Comparison of ENCODE assay signal across 14 cellular contexts in genomic region chr11:66157182-66157864, GRCh38.
A peak's percentile ranks its signal among the peaks of the same experiment; 100 is the strongest.
DNase-seq lines count a peak whose midpoint lies in the region; ATAC-seq and TF ChIP-seq lines count a peak whose summit lies in the region.
"Had no signal": no experiment of that assay in that cellular context is flagged by ENCODE, and none has a peak within 500 bp of the region (broad histone marks: within the 10 kb centered on the region; RNA-seq: fewer than 3 reads in every experiment).

No MANE protein-coding gene starts in this region.

- peak overlapping the region; percentile 27 for H3K4me3 Mint-ChIP-seq in activated T-helper 17 cell treated with anti-CD3 and anti-CD28 coated beads, Interleukin-2, amount 50 U/mL, for 72 hours
- H3K4me3 Mint-ChIP-seq: nephron had no signal

- no peaks in the 10 kb centered on the region for H3K27me3 Mint-ChIP-seq in activated T-helper 17 cell treated with anti-CD3 and anti-CD28 coated beads, Interleukin-2, amount 50 U/mL, for 72 hours

- H3K9me3 ChIP-seq in breast epithelium, result no peaks in the 10 kb centered on the region
- H3K9me3 ChIP-seq: HAP-1, right atrium auricular region, thyroid gland had no signal

- TF ChIP-seq CTCF in GM10266 (IDR thresholded peaks at IDR 0.05; ENCODE audit: control insufficient read depth, insufficient read depth, low read depth, missing control alignments) (no peak), breast epithelium (IDR thresholded peaks at IDR 0.05) (no peak)

- ATAC-seq in activated T-helper 17 cell treated with anti-CD3 and anti-CD28 coated beads, Interleukin-2, amount 50 U/mL, for 72 hours (replicated peaks), result peak; percentile 94
- ATAC-seq: Panc1 had no signal

- no peak overlapping the region for H3K4me3 ChIP-seq in breast epithelium
- H3K4me3 ChIP-seq: HAP-1, right atrium auricular region, thyroid gland had no signal

- intact Hi-C loops in breast epithelium (cut with DNase I; ENCODE audit: low total_unique reads), result no loop called here

- H3K36me3 ChIP-seq in breast epithelium, result no peaks in the 10 kb centered on the region
- H3K36me3 ChIP-seq: HAP-1, right atrium auricular region, thyroid gland had no signal

- H3K36me3 Mint-ChIP-seq in activated T-helper 17 cell treated with anti-CD3 and anti-CD28 coated beads, Interleukin-2, amount 50 U/mL, for 72 hours (ENCODE audit: low read depth), result no peaks in the 10 kb centered on the region

- no peaks in the 10 kb centered on the region for H3K27me3 ChIP-seq in breast epithelium
- H3K27me3 ChIP-seq: right atrium auricular region, thyroid gland had no signal

- H3K4me1 Mint-ChIP-seq in activated T-helper 17 cell treated with anti-CD3 and anti-CD28 coated beads, Interleukin-2, amount 50 U/mL, for 72 hours, result peaks cover 29% of the 10 kb centered on the region

- no peaks in the 10 kb centered on the region for H3K9me3 Mint-ChIP-seq in activated T-helper 17 cell treated with anti-CD3 and anti-CD28 coated beads, Interleukin-2, amount 50 U/mL, for 72 hours
- H3K9me3 Mint-ChIP-seq: nephron had no signal

- peak; percentile 15 for DNase-seq in GM10266 (ENCODE audit: extremely low spot score)
- DNase-seq in HCEC 1CT, result peak; percentile 24
- peak; percentile 17 to 26 for DNase-seq in lung microvascular endothelial cell (ENCODE audit: low read depth in 2 of 2)
- no peak for DNase-seq in NCI-H510A (lab: John Stamatoyannopoulos, UW)
- no peak for DNase-seq in HuH-7.5 (ENCODE audit: low spot score)
- no peak for DNase-seq in breast epithelium (ENCODE audit: low spot score in 2 of 2)
- DNase-seq: activated CD8-positive, alpha-beta memory T cell treated with anti-CD3 and anti-CD28 coated beads, Interleukin-2, amount 50 U/mL, for 4 hours; T1000; thyroid gland had no signal

- TF ChIP-seq POLR2A in breast epithelium (IDR thresholded peaks at IDR 0.05), result no peak

- H3K27ac Mint-ChIP-seq in activated T-helper 17 cell treated with anti-CD3 and anti-CD28 coated beads, Interleukin-2, amount 50 U/mL, for 72 hours, result peak overlapping the region; percentile 73
- H3K27ac Mint-ChIP-seq: nephron had no signal

- H3K27ac ChIP-seq in breast epithelium, result no peak overlapping the region
- H3K27ac ChIP-seq: right atrium auricular region, thyroid gland had no signal

- H3K4me1 ChIP-seq in breast epithelium, result no peaks in the 10 kb centered on the region

Comparison
In these comparisons a context has a peak if more than half of its experiments do, and no peak if none do; other contexts are left out.
1. DNase-seq: peak in GM10266 (single experiment), HCEC 1CT (single experiment) and lung microvascular endothelial cell (2 of 2); none in NCI-H510A (single experiment), HuH-7.5 (single experiment) and breast epithelium (0 of 2).